ENCODE assay signal across 26 cellular contexts in the genomic region with DNA sequence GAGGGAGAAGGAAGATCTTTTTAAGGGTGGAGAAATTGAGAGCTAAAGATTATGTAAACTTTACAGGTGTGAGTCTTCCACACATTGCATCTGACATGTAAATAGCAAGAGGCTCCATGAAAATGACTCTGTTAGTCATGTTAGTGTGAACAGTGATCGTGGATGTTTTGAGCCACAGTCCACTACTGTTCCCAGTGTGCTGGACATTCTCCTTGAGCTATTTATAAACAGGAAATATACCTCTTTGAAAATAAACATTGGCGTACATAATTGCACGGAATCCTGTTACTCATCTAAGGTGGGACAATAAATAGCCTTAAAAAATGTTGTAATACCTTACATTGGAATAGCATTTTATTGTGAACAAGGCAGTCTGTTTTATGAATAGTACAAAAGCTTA. TPM values are rescaled to one million over a fixed set of nuclear protein-coding genes. Genes with fewer than 3 reads are reported as not detected.
A peak's percentile ranks its signal among the peaks of the same experiment; 100 is the strongest.
DNase-seq lines count a peak whose midpoint lies in the region; ATAC-seq and TF ChIP-seq lines count a peak whose summit lies in the region.
"Had no signal": no experiment of that assay in that cellular context is flagged by ENCODE, and none has a peak within 500 bp of the region (broad histone marks: within the 10 kb centered on the region; RNA-seq: fewer than 3 reads in every experiment).

No MANE protein-coding gene starts in this region.

- H3K36me3 ChIP-seq in SJSA1 (no peaks in the 10 kb centered on the region), fibroblast of lung (ENCODE audit: control insufficient read depth, insufficient read depth, low read length) (no peaks in the 10 kb centered on the region), skeletal muscle tissue (ENCODE audit: control insufficient read depth in 3 of 3, insufficient read depth in 3 of 3, low read length in 3 of 3) (no peaks in the 10 kb centered on the region), upper lobe of left lung (no peaks in the 10 kb centered on the region)
- H3K36me3 ChIP-seq: MG63 had no signal

- H3K4me1 ChIP-seq in SJSA1 (replicated peaks) (peaks cover 70% of the 10 kb centered on the region), fibroblast of lung (ENCODE audit: control insufficient read depth, extremely low read depth, insufficient read depth, low read length) (peaks cover 28% of the 10 kb centered on the region), skeletal muscle tissue (ENCODE audit: control insufficient read depth in 3 of 3, insufficient read depth in 3 of 3, low read length in 3 of 3) (peaks cover 34 to 46% (median 43%) of the 10 kb centered on the region in 3 donors), upper lobe of left lung (peaks cover 0 to 30% (median 19%) of the 10 kb centered on the region in 4 donors)

- H3K4me3 ChIP-seq in SJSA1 (no peak overlapping the region), fibroblast of lung (replicated peaks in 1 of 4; ENCODE audit: control extremely low read depth in 1 of 4, insufficient read depth in 1 of 4, low read depth in 3 of 4, low read length in 4 of 4) (no peak overlapping the region), skeletal muscle tissue (ENCODE audit: low read length in 3 of 3) (peak overlapping the region in 1 of 3 donors; percentile 33), upper lobe of left lung (no peak overlapping the region)
- H3K4me3 ChIP-seq: MG63 had no signal

- H3K27ac ChIP-seq in SJSA1, result peak overlapping the region; percentile 63
- H3K27ac ChIP-seq in fibroblast of lung (ENCODE audit: insufficient read depth, low read length), result no peak overlapping the region
- H3K27ac ChIP-seq in skeletal muscle tissue (ENCODE audit: low read depth, low read length), result peak overlapping the region; percentile 48
- no peak overlapping the region for H3K27ac ChIP-seq in upper lobe of left lung
- H3K27ac ChIP-seq: foreskin keratinocyte had no signal

- peaks cover 2% of the 10 kb centered on the region for H4K20me1 ChIP-seq in fibroblast of lung (ENCODE audit: control insufficient read depth, extremely low read depth, insufficient read depth, low read length)

- no peaks in the 10 kb centered on the region; the same call in 1 of the 2 replicates for H3K36me3 Mint-ChIP-seq in HFFc6 (ENCODE audit: low read depth)
- H3K36me3 Mint-ChIP-seq: naive B cell had no signal

- H3K9me3 ChIP-seq in SJSA1 (replicated peaks) (no peaks in the 10 kb centered on the region), fibroblast of lung (ENCODE audit: control insufficient read depth, insufficient read depth, low read depth, low read length) (no peaks in the 10 kb centered on the region), skeletal muscle tissue (ENCODE audit: control insufficient read depth in 3 of 3, low read length in 3 of 3) (no peaks in the 10 kb centered on the region), upper lobe of left lung (no peaks in the 10 kb centered on the region)
- H3K9me3 ChIP-seq: MG63 had no signal

- 56 to 61% methylated on average over 3 of the region's 3 CpGs for WGBS in upper lobe of left lung, 2 donors

- no peaks in the 10 kb centered on the region; the same call in none of the 2 replicates for H3K27me3 Mint-ChIP-seq in HFFc6 (ENCODE audit: insufficient read depth)
- H3K27me3 Mint-ChIP-seq: activated CD4-positive, alpha-beta T cell treated with anti-CD3 and anti-CD28 coated beads, Interleukin-2, amount 10 ng/mL, durations not matched to agents 24 days and 14 days; central memory CD8-positive, alpha-beta T cell; IgD-negative memory B cell; naive B cell had no signal

- H3K4me1 Mint-ChIP-seq in HFFc6 (ENCODE audit: low read depth), result peaks cover 71% of the 10 kb centered on the region

- H3K9ac ChIP-seq in fibroblast of lung (ENCODE audit: insufficient read depth, low read length) (no peak overlapping the region), skeletal muscle tissue (ENCODE audit: low read depth in 1 of 3, low read length in 3 of 3) (peak overlapping the region in 2 of 3 donors; percentile 29 to 41)

- H3K79me2 ChIP-seq in fibroblast of lung (ENCODE audit: control insufficient read depth, insufficient read depth, low read length), result peaks cover 41% of the 10 kb centered on the region

- H3K4me3 Mint-ChIP-seq in HFFc6, result peak overlapping the region; percentile 24
- H3K4me3 Mint-ChIP-seq: activated CD4-positive, alpha-beta T cell treated with anti-CD3 and anti-CD28 coated beads, Interleukin-2, amount 10 ng/mL, durations not matched to agents 24 days and 14 days; central memory CD8-positive, alpha-beta T cell; IgD-negative memory B cell; naive B cell; T-helper 1 cell treated with Interleukin-12 subunit alpha and Interleukin-12 subunit beta and Interleukin-4 antibody, amounts not matched to agents 30 μg/mL and 1 μg/mL, for 36 hours had no signal

- DNase-seq in HFFc6 (peak; percentile 29), SJSA1 (ENCODE audit: low read depth in 1 of 2, low spot score in 2 of 2) (peak; percentile 61 to 82), fibroblast of lung (ENCODE audit: low read depth in 2 of 2) (peak in 1 of 2 donors; percentile 60), Kasumi-1 (lab: John Stamatoyannopoulos, UW) (no peak), upper lobe of left lung (no peak)
- DNase-seq in activated CD4-positive, alpha-beta T cell treated with anti-CD3 and anti-CD28 coated beads for 1 hour, result no peak
- DNase-seq: activated CD4-positive, alpha-beta T cell treated with anti-CD3 and anti-CD28 coated beads, Interleukin-2, amount 10 ng/mL, durations not matched to agents 24 days and 14 days; activated naive CD4-positive, alpha-beta T cell; activated T-cell treated with anti-CD3 and anti-CD28 coated beads, Interleukin-2, amount 50 U/mL, for 48 hours; amniotic stem cell; foreskin keratinocyte; MG63; naive B cell; NCI-H1417; NCI-H2081; NCI-H345; NCI-H774; nucleus accumbens; OCI-M1; stimulated activated CD4-positive, alpha-beta T cell treated with anti-CD3 and anti-CD28 coated beads, Interleukin-2, amount 100 ng/mL, for 48 hours; stimulated activated naive CD4-positive, alpha-beta T cell treated with Interleukin-2 at 50 U/mL for 16 hours had no signal

- H3K27ac Mint-ChIP-seq in HFFc6, result peak overlapping the region; percentile 79
- H3K27ac Mint-ChIP-seq: activated CD4-positive, alpha-beta T cell treated with anti-CD3 and anti-CD28 coated beads, Interleukin-2, amount 10 ng/mL, durations not matched to agents 24 days and 14 days; T-helper 1 cell treated with Interleukin-12 subunit alpha and Interleukin-12 subunit beta and Interleukin-4 antibody, amounts not matched to agents 30 μg/mL and 1 μg/mL, for 36 hours had no signal

- H3K9me3 Mint-ChIP-seq in HFFc6, result no peaks in the 10 kb centered on the region
- H3K9me3 Mint-ChIP-seq: activated CD4-positive, alpha-beta T cell treated with anti-CD3 and anti-CD28 coated beads, Interleukin-2, amount 10 ng/mL, durations not matched to agents 24 days and 14 days; central memory CD8-positive, alpha-beta T cell; IgD-negative memory B cell; naive B cell; T-helper 1 cell treated with Interleukin-12 subunit alpha and Interleukin-12 subunit beta and Interleukin-4 antibody, amounts not matched to agents 30 μg/mL and 1 μg/mL, for 36 hours had no signal

- peak overlapping the region; percentile 42 for H3K4me2 ChIP-seq in fibroblast of lung (ENCODE audit: extremely low read depth, insufficient read depth, low read length)

- no peak for ATAC-seq in upper lobe of left lung (ENCODE audit: low FRiP score in 2 of 2)
- ATAC-seq: HCT116 had no signal

- no peak for TF ChIP-seq POLR2A in upper lobe of left lung (IDR thresholded peaks at IDR 0.05)

- TF ChIP-seq CTCF in HFFc6 (IDR thresholded peaks at IDR 0.05) (no peak), fibroblast of lung (conservative IDR thresholded peaks at IDR 0.05 in 1 of 2, IDR thresholded peaks at IDR 0.05 in 1 of 2; ENCODE audit: low read depth in 1 of 2, low read length in 2 of 2) (no peak), upper lobe of left lung (IDR thresholded peaks at IDR 0.05) (no peak)

- no peaks in the 10 kb centered on the region for H3K27me3 ChIP-seq in SJSA1 (replicated peaks)
- no peaks in the 10 kb centered on the region for H3K27me3 ChIP-seq in fibroblast of lung (ENCODE audit: control insufficient read depth, insufficient read depth, low read length)
- H3K27me3 ChIP-seq in skeletal muscle tissue (ENCODE audit: control insufficient read depth in 3 of 3, insufficient read depth in 3 of 3, low read length in 3 of 3), result no peaks in the 10 kb centered on the region
- no peaks in the 10 kb centered on the region for H3K27me3 ChIP-seq in upper lobe of left lung
- H3K27me3 ChIP-seq: foreskin keratinocyte, MG63 had no signal

- no peak overlapping the region for H2AFZ ChIP-seq in fibroblast of lung (ENCODE audit: low read length)

- TF ChIP-seq EP300 in upper lobe of left lung (IDR thresholded peaks at IDR 0.05), result no peak

RNA-seq across cellular contexts. Expression of a gene that starts 37.0 kb away (rescaled TPM):
- 10 to 100 TPM; 57.0 to 58.7 (median 57.8) TPM for total RNA-seq in HFFc6 (2021; fragmentation: NEBNext Ultra II Directional; extraction: Animal tissue kit (Norgen Biotek cat#: 25700))
- total RNA-seq in SJSA1 (2014; rRNA removed; shearing (Covaris generic)), result 106 and 169 TPM in 2 replicates
- total RNA-seq in fibroblast of lung (52.7 and 63.7 TPM in 2 replicates), skeletal muscle tissue (26.6 TPM), upper lobe of left lung (100 to 1,000 TPM in 1 of 6 donors, 10 to 100 TPM in 5; 51.3 to 148 (median 87.7) TPM)
- polyA plus RNA-seq in fibroblast of lung, result 100 and 108 TPM in 2 replicates
- polyA plus RNA-seq in fibroblast of lung (2012), result 50.2 and 61.0 TPM in 2 replicates
- polyA minus RNA-seq in fibroblast of lung (ENCODE audit: low replicate concordance), result 84.0 and 84.7 TPM in 2 replicates

Comparison
In these comparisons a context has a peak if more than half of its experiments do, and no peak if none do; other contexts are left out.
1. DNase-seq: peak in HFFc6 (single experiment) and SJSA1 (2 of 2); none in Kasumi-1 (0 of 2), activated CD4-positive, alpha-beta T cell treated with anti-CD3 and anti-CD28 coated beads for 1 hour (single experiment) and upper lobe of left lung (0 of 2).
2. H3K27ac ChIP-seq: peak in SJSA1 (single experiment) and skeletal muscle tissue (single experiment); none in fibroblast of lung (single experiment) and upper lobe of left lung (0 of 4).